In the genomic region with DNA sequence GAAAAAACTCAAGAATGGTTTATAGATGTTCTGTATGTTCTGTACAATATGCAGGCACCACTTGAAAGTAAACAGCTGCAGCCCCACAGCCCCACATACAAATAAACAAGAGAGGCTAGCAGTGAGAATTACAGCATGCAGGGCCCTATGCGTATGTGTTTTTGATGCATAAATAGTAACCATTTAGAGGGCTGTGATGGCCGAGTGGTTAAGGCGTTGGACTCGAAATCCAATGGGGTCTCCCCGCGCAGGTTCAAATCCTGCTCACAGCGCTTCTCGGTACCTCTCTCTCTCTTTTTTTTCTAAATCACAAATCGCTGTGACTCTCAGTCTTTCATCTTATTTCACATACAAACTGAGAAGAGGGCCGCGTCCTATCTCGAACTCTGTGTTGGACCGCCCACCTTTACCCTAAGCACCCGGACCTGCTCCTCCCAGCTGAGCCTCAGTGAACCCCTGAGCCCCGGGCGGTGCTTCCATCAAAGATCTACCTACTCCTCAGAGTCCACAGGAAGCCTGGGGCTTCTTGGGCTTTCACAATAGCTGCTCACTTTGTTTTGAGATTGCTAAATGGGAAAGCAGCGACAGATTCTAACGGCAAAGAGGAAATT, we compare ENCODE assay signal across 2 cellular contexts.
TF ChIP-seq lines count a peak whose summit lies in the region.

No MANE protein-coding gene starts in this region.

TF ChIP-seq in SK-N-SH treated with all-trans-retinoic acid at 6 μM for 48 hours, 23 proteins besides CTCF, POLR2A, EP300 and RAD21 (continued from another document):
- TF ChIP-seq ARNTL (CRISPR knock-in tag; IDR thresholded peaks at IDR 0.05; ENCODE audit: borderline replicate concordance, low read depth) (no peak), SNAI2 (CRISPR knock-in tag; IDR thresholded peaks at IDR 0.05) (no peak), ZFP3 (CRISPR knock-in tag; IDR thresholded peaks at IDR 0.05) (no peak), ZNF565 (CRISPR knock-in tag; conservative IDR thresholded peaks at IDR 0.05; ENCODE audit: low read depth) (no peak), CSRNP3 (CRISPR knock-in tag; IDR thresholded peaks at IDR 0.05) (no peak), ZNF8 (CRISPR knock-in tag; IDR thresholded peaks at IDR 0.05) (no peak), RARB (CRISPR knock-in tag; IDR thresholded peaks at IDR 0.05) (no peak), CSDC2 (CRISPR knock-in tag; IDR thresholded peaks at IDR 0.05) (no peak), OSR1 (CRISPR knock-in tag; IDR thresholded peaks at IDR 0.05) (no peak), ZC3H10 (CRISPR knock-in tag; IDR thresholded peaks at IDR 0.05) (no peak)
- TF ChIP-seq, protein P1, sequence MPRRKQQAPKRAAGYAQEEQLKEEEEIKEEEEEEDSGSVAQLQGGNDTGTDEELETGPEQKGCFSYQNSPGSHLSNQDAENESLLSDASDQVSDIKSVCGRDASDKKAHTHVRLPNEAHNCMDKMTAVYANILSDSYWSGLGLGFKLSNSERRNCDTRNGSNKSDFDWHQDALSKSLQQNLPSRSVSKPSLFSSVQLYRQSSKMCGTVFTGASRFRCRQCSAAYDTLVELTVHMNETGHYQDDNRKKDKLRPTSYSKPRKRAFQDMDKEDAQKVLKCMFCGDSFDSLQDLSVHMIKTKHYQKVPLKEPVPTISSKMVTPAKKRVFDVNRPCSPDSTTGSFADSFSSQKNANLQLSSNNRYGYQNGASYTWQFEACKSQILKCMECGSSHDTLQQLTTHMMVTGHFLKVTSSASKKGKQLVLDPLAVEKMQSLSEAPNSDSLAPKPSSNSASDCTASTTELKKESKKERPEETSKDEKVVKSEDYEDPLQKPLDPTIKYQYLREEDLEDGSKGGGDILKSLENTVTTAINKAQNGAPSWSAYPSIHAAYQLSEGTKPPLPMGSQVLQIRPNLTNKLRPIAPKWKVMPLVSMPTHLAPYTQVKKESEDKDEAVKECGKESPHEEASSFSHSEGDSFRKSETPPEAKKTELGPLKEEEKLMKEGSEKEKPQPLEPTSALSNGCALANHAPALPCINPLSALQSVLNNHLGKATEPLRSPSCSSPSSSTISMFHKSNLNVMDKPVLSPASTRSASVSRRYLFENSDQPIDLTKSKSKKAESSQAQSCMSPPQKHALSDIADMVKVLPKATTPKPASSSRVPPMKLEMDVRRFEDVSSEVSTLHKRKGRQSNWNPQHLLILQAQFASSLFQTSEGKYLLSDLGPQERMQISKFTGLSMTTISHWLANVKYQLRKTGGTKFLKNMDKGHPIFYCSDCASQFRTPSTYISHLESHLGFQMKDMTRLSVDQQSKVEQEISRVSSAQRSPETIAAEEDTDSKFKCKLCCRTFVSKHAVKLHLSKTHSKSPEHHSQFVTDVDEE (CRISPR knock-in tag; IDR thresholded peaks at IDR 0.05), result no peak
TF ChIP-seq in SK-N-SH treated with all-trans-retinoic acid at 6 μM for 48 hours: peak in this region for 0.

TF ChIP-seq in SK-N-SH, 30 proteins besides CTCF, POLR2A, EP300 and RAD21 (continued from another document):
- TF ChIP-seq ZBTB33 (IDR thresholded peaks at IDR 0.05; ENCODE audit: borderline replicate concordance, low read depth), result no peak
- no peak for TF ChIP-seq JUND (IDR thresholded peaks at IDR 0.05)
TF ChIP-seq in SK-N-SH: peak in this region for 0.
